ENCODE assay signal across 8 cellular contexts in the genomic region with DNA sequence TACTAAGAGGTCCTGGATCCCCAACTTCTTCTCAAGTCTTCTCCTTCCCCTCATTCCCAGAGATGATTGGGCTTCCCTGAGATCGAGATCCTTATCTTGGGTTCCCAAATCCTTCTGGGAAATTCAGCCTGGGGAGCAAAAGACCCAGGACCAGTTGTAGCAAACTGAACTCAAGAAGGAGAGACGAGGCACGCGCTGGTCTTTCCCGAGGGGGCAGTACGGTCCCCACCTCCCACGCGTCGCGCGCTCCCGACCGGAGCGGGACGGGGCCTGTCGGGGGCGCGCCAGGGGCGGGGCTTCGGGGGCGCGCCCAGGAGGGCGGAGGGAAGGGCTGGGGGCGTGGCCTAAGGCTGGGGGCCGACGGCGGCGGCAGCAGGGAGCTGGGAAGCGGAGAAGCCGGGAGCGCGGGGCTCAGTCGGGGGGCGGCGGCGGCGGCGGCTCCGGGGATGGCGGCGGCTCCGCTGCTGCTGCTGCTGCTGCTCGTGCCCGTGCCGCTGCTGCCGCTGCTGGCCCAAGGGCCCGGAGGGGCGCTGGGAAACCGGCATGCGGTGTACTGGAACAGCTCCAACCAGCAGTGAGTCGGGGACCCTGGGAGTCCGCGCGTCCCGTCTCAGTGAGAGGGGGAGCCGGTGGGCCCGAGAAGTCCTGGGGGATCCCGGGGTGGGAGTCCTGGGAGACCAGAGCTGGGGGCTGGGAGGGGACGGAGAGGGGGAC. TPM values are rescaled to one million over a fixed set of nuclear protein-coding genes. Genes with fewer than 3 reads are reported as not detected.
DNase-seq lines count a peak whose midpoint lies in the region; ATAC-seq lines count a peak whose summit lies in the region.

A gene with protein sequence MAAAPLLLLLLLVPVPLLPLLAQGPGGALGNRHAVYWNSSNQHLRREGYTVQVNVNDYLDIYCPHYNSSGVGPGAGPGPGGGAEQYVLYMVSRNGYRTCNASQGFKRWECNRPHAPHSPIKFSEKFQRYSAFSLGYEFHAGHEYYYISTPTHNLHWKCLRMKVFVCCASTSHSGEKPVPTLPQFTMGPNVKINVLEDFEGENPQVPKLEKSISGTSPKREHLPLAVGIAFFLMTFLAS (plus strand): TSS at position 342 of the 714 bp plus-strand sequence. CDS start 105 bp downstream, at position 447.

- H3K9me3 ChIP-seq in naive thymus-derived CD4-positive, alpha-beta T cell (ENCODE audit: control insufficient read depth in 2 of 3, low read length in 3 of 3), result no peaks in the 10 kb centered on the region

- H3K27ac ChIP-seq in naive thymus-derived CD4-positive, alpha-beta T cell (ENCODE audit: low read depth, low read length), result no peak within 1 kb of the TSS

- peak; percentile 87 for ATAC-seq in Right ventricle myocardium inferior
- peak; percentile 63 for ATAC-seq in esophagus mucosa
- peak; percentile 82 for ATAC-seq in naive thymus-derived CD4-positive, alpha-beta T cell

- peaks cover 22% of the 10 kb centered on the region in 2 donors for H3K27me3 ChIP-seq in naive thymus-derived CD4-positive, alpha-beta T cell (ENCODE audit: control insufficient read depth in 2 of 2, insufficient read depth in 2 of 2, low read length in 2 of 2)

- H3K36me3 ChIP-seq in naive thymus-derived CD4-positive, alpha-beta T cell (ENCODE audit: control insufficient read depth in 2 of 3, insufficient read depth in 3 of 3, low read length in 3 of 3), result no peaks in the 10 kb centered on the region

- H3K27ac Mint-ChIP-seq in naive thymus-derived CD4-positive, alpha-beta T cell, result peak within 1 kb of the TSS; percentile 34 to 84 (median 56)

- CTCF ChIA-PET in naive thymus-derived CD4-positive, alpha-beta T cell (lab: Charles Lee), result interaction anchor here (0.7 to 8.1 kb wide), 5 partner anchors 10 to 311 kb away, joined by 3 to 52 read pairs (median 3); a partner anchor contains a TSS

- H3K4me1 ChIP-seq in naive thymus-derived CD4-positive, alpha-beta T cell (ENCODE audit: control insufficient read depth in 2 of 2, insufficient read depth in 2 of 2, low read length in 2 of 2), result peaks cover 44 to 49% of the 10 kb centered on the region in 2 donors

- H3K36me3 Mint-ChIP-seq in naive thymus-derived CD4-positive, alpha-beta T cell, result peaks cover 0 to 4% (median 0%) of the 10 kb centered on the region in 5 donors

- H3K4me1 Mint-ChIP-seq in naive thymus-derived CD4-positive, alpha-beta T cell, result peaks cover 23 to 68% (median 52%) of the 10 kb centered on the region in 7 donors

- DNase-seq in Right ventricle myocardium inferior (ENCODE audit: missing footprints), result peak; percentile 82
- no peak for DNase-seq in cardiac septum (ENCODE audit: low spot score)
- DNase-seq in NCI-H460 (ENCODE audit: extremely low read depth, low read depth), result peak; percentile 63
- peak; percentile 77 for DNase-seq in activated T-cell treated with anti-CD3 and anti-CD28 coated beads, Interleukin-2, amount 50 U/mL, for 1 hour
- DNase-seq in naive thymus-derived CD4-positive, alpha-beta T cell, result peak in 8 of 9 donors; percentile 39 to 85 (median 52)
- peak; percentile 64 for DNase-seq in superior temporal gyrus (ENCODE audit: extremely low spot score)
- DNase-seq in cortex of kidney (lab: John Stamatoyannopoulos, UW), result no peak

- H3K4me3 ChIP-seq in naive thymus-derived CD4-positive, alpha-beta T cell (ENCODE audit: low read length), result peak within 1 kb of the TSS; percentile 48

- peaks cover 0 to 4% (median 0%) of the 10 kb centered on the region in 11 donors for H3K9me3 Mint-ChIP-seq in naive thymus-derived CD4-positive, alpha-beta T cell

- peaks cover 8 to 46% (median 24%) of the 10 kb centered on the region in 5 donors for H3K27me3 Mint-ChIP-seq in naive thymus-derived CD4-positive, alpha-beta T cell

- intact Hi-C loops in Right ventricle myocardium inferior (cut with DNase I), result no loop called here
- intact Hi-C loops in cardiac septum (cut with DNase I), result no loop called here
- intact Hi-C loops in naive thymus-derived CD4-positive, alpha-beta T cell (cut with micrococcal nuclease), result loop anchor here (1.0 kb wide), 2 partner anchors 7 to 16 kb away; no protein-coding TSS in a partner anchor

- POLR2A ChIA-PET in naive thymus-derived CD4-positive, alpha-beta T cell (lab: Charles Lee), result interaction anchor here (0.5 to 1.6 kb wide), 7 partner anchors 9 to 333 kb away, joined by 3 to 8 read pairs (median 3); a partner anchor contains a TSS

- peak within 1 kb of the TSS; percentile 79 to 92 (median 86) for H3K4me3 Mint-ChIP-seq in naive thymus-derived CD4-positive, alpha-beta T cell

RNA-seq across cellular contexts. Expression of the gene that starts here (rescaled TPM):
- total RNA-seq in Right ventricle myocardium inferior (1.1 TPM), cardiac septum (1.2 TPM), esophagus mucosa (20.6 TPM)
- total RNA-seq in NCI-H460 (2014; rRNA removed; shearing (Covaris generic)), result 10.1 and 12.6 TPM in 2 replicates
- 3.6 and 6.2 TPM in 2 replicates for polyA plus RNA-seq in NCI-H460 (2014; cell fraction: nucleus; rRNA removed)
- total RNA-seq in naive thymus-derived CD4-positive, alpha-beta T cell, result 1 to 10 TPM in 4 of 5 experiments, under 1 TPM in 1; 0.42 to 4.0 (median 2.7) TPM
- under 1 TPM; 0.51 to 0.72 TPM for polyA plus RNA-seq in naive thymus-derived CD4-positive, alpha-beta T cell

Comparison
In these comparisons a context has a peak if more than half of its experiments do, and no peak if none do; other contexts are left out.
1. DNase-seq: peak in Right ventricle myocardium inferior (single experiment), NCI-H460 (single experiment), activated T-cell treated with anti-CD3 and anti-CD28 coated beads, Interleukin-2, amount 50 U/mL, for 1 hour (single experiment), naive thymus-derived CD4-positive, alpha-beta T cell (8 of 9) and superior temporal gyrus (single experiment); none in cardiac septum (single experiment) and cortex of kidney (single experiment).
2. intact Hi-C loops: an anchor here in naive thymus-derived CD4-positive, alpha-beta T cell (1.0 kb wide); none called in Right ventricle myocardium inferior and cardiac septum.
3. Peak in every context shown above with its lines, with median percentiles within 50 percentile points of each other: ATAC-seq.